8 cellular contexts compared by ENCODE assay signal in the genomic region with DNA sequence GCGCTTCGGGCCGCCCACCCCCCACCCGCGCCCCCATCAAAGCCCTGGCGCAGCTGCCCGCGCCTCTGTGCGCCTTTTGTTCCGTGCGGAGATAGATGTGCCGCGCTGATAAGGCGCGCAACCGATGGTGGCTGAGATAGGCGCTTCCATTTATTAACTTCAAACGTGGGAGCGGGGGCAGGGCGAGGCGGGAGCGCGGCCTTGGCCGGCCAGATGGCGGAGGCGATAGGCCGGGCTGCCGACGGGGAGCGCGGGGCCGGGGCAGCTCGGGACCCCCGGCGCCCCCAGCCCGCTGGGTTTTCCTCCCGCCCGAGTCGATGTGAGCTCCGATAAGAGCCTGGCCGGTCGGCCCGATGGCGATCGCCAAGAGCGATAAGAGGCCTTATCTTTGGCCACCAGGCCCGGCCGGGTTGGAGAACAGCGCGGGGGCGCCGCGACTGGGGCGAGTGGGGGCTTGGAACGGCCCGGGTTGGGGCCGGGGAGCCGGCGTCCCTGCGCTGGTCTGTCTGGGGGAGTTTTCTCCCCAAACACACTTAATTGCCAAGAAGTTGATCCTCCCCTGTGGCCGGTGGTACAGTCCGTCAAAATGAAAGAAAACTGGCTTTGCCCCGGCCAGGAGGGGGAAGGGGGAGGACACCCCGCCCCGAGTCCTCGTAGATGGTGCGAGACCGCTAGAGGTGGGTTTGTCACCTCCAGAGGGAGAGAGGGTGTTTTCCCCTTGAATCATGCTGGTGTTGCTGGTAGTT. TPM values are rescaled to one million over a fixed set of nuclear protein-coding genes. Genes with fewer than 3 reads are reported as not detected.
DNase-seq lines count a peak whose midpoint lies in the region; ATAC-seq and TF ChIP-seq lines count a peak whose summit lies in the region.

No MANE protein-coding gene starts in this region.

- no peaks in the 10 kb centered on the region for H3K9me3 ChIP-seq in CD4-positive, alpha-beta T cell (ENCODE audit: control insufficient read depth, low read length)
- H3K9me3 ChIP-seq in Peyer's patch: no peaks in the 10 kb centered on the region
- no peaks in the 10 kb centered on the region for H3K9me3 ChIP-seq in iPS DF 6.9 (ENCODE audit: control insufficient read depth, insufficient read depth, low read length)

- no peaks in the 10 kb centered on the region for H3K27me3 Mint-ChIP-seq in CD4-positive, alpha-beta T cell

- H3K4me3 Mint-ChIP-seq in CD4-positive, alpha-beta T cell: peak overlapping the region; percentile 90

- CTCF ChIA-PET in CD4-positive, alpha-beta T cell (lab: Charles Lee): no interaction called here

- peak; percentile 17 for TF ChIP-seq CTCF in CD4-positive, alpha-beta T cell (IDR thresholded peaks at IDR 0.05)
- no peak for TF ChIP-seq CTCF in Peyer's patch (IDR thresholded peaks at IDR 0.05)

- peaks cover 15% of the 10 kb centered on the region for H3K36me3 Mint-ChIP-seq in CD4-positive, alpha-beta T cell (ENCODE audit: low read depth)

- WGBS in iPS DF 6.9 (ENCODE audit: insufficient coverage, insufficient read length): no CpG with 5 or more reads among the region's 68 CpGs

- no peaks in the 10 kb centered on the region for H3K9me3 Mint-ChIP-seq in CD4-positive, alpha-beta T cell

- H3K36me3 ChIP-seq in Peyer's patch (no peaks in the 10 kb centered on the region), iPS DF 6.9 (ENCODE audit: control insufficient read depth, insufficient read depth, low read length) (no peaks in the 10 kb centered on the region)

- TF ChIP-seq POLR2A in Peyer's patch (IDR thresholded peaks at IDR 0.05): no peak

- POLR2A ChIA-PET in CD4-positive, alpha-beta T cell (lab: Charles Lee): interaction anchor here (1.6 to 2.2 kb wide), 3 partner anchors 10 to 505 kb away, joined by 5 to 16 read pairs (median 7); partner anchors contain the start of gene BANP

- ATAC-seq in CD4-positive, alpha-beta T cell (ENCODE audit: poor library complexity): peak; percentile 18
- ATAC-seq in GM21619 (IDR thresholded peaks at IDR 0.05; ENCODE audit: unreplicated experiment) (peak; percentile 32), HG03520 (IDR thresholded peaks at IDR 0.05; ENCODE audit: unreplicated experiment) (no peak)

- peak overlapping the region; percentile 36 for H3K27ac ChIP-seq in CD4-positive, alpha-beta T cell (ENCODE audit: low read depth, low read length)
- H3K27ac ChIP-seq in Peyer's patch (peak overlapping the region; percentile 66 to 92 (median 78)), iPS DF 6.9 (ENCODE audit: low read length) (no peak overlapping the region)

- H3K4me3 ChIP-seq in Peyer's patch: peak overlapping the region; percentile 64 to 95 (median 72)
- H3K4me3 ChIP-seq in iPS DF 6.9 (ENCODE audit: low read length): peak overlapping the region; percentile 12; the same call in 1 of the 2 replicates

- peaks cover 0 to 31% (median 23%) of the 10 kb centered on the region in 4 donors for H3K4me1 ChIP-seq in Peyer's patch
- peaks cover 9% of the 10 kb centered on the region for H3K4me1 ChIP-seq in iPS DF 6.9 (ENCODE audit: control insufficient read depth, insufficient read depth, low read length)

- H3K27me3 ChIP-seq in CD4-positive, alpha-beta T cell (ENCODE audit: control insufficient read depth, insufficient read depth, low read length): no peaks in the 10 kb centered on the region
- H3K27me3 ChIP-seq in Peyer's patch (no peaks in the 10 kb centered on the region), iPS DF 6.9 (ENCODE audit: control insufficient read depth, insufficient read depth, low read length) (peaks cover 34% of the 10 kb centered on the region)

- H3K4me1 Mint-ChIP-seq in CD4-positive, alpha-beta T cell (ENCODE audit: low read depth): peaks cover 32% of the 10 kb centered on the region

- intact Hi-C loops in CD4-positive, alpha-beta T cell (cut with DNase I, micrococcal nuclease): loop anchor here (1.0 to 10.0 kb wide), 4 partner anchors 14 to 1071 kb away; partner anchors contain the start of genes CTU2 (in 1 of the 2), FBXO31 (in 1 of the 2) and RNF166 (in 1 of the 2)

- DNase-seq in CD4-positive, alpha-beta T cell: peak; percentile 33 to 66 (median 51)
- DNase-seq in Peyer's patch (peak; percentile 67 to 79 (median 78)), iPS DF 6.9 (ENCODE audit: low read depth, low spot score) (no peak), amniotic stem cell (lab: John Stamatoyannopoulos, UW) (no peak)
- DNase-seq in activated naive CD4-positive, alpha-beta T cell (lab: John Stamatoyannopoulos, UW): peak; percentile 19 to 42 (median 24)
- DNase-seq in stimulated activated CD4-positive, alpha-beta T cell treated with anti-CD3 and anti-CD28 coated beads, Interleukin-12 subunit alpha, Interleukin-12 subunit beta, amount 100 ng/mL, for 48 hours (ENCODE audit: low read depth in 2 of 3, low spot score in 1 of 3): peak; percentile 72 to 74 (median 73)

- H3K27ac Mint-ChIP-seq in CD4-positive, alpha-beta T cell: peak overlapping the region; percentile 93

RNA-seq across cellular contexts. Expression of gene ZFPM1, which starts 2.7 kb away (rescaled TPM):
- 10 to 100 TPM; 22.8 to 24.2 TPM for total RNA-seq in CD4-positive, alpha-beta T cell
- total RNA-seq in Peyer's patch: 1 to 10 TPM; 3.0 to 7.9 (median 4.9) TPM

Comparison
In these comparisons a context has a peak if more than half of its experiments do, and no peak if none do; other contexts are left out.
1. DNase-seq: peak in CD4-positive, alpha-beta T cell (10 of 10), Peyer's patch (3 of 3), activated naive CD4-positive, alpha-beta T cell (4 of 4) and stimulated activated CD4-positive, alpha-beta T cell treated with anti-CD3 and anti-CD28 coated beads, Interleukin-12 subunit alpha, Interleukin-12 subunit beta, amount 100 ng/mL, for 48 hours (3 of 3); none in iPS DF 6.9 (single experiment) and amniotic stem cell (single experiment).